Comparison of ENCODE assay signal across 22 cellular contexts in the genomic region with DNA sequence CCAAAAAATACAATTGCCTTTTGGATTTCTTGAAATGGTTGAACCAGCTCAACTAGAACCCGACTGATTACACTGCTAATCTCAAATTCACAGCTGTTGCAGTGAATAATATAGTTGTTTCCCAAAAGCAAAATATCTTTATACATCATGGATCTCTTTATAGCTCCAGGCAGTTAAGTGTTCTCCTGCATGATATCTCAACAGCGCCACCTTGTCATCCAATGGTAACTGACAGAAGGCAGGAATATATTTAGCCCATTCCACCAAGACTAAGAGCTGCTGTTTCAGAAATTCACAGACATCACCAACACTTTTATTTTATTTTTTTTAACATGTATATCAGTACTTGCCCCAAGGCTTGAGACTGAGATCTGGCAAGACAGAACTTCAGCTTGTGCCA.
A peak's percentile ranks its signal among the peaks of the same experiment; 100 is the strongest.
DNase-seq lines count a peak whose midpoint lies in the region; ATAC-seq and TF ChIP-seq lines count a peak whose summit lies in the region.
"Had no signal": no experiment of that assay in that cellular context is flagged by ENCODE, and none has a peak within 500 bp of the region (broad histone marks: within the 10 kb centered on the region; RNA-seq: fewer than 3 reads in every experiment).

No MANE protein-coding gene starts in this region.

- no peaks in the 10 kb centered on the region for H3K4me1 ChIP-seq in foreskin keratinocyte
- H3K4me1 ChIP-seq: A549, heart left ventricle had no signal

- H3K9me3 Mint-ChIP-seq in nephron = peaks cover 7% of the 10 kb centered on the region

- no peak overlapping the region for H3K27ac ChIP-seq in foreskin keratinocyte
- H3K27ac ChIP-seq: A549, heart left ventricle, neutrophil had no signal

- no peak overlapping the region for H3K27ac Mint-ChIP-seq in nephron
- H3K27ac Mint-ChIP-seq: activated CD4-positive, alpha-beta T cell treated with anti-CD3 and anti-CD28 coated beads for 36 hours; CD4-positive, CD25-positive, alpha-beta regulatory T cell; mesothelial cell of epicardium had no signal

- TF ChIP-seq CTCF in LNCAP (IDR thresholded peaks at IDR 0.05) (peak; percentile 42; the same call in 1 of the 2 replicates), nephron (IDR thresholded peaks at IDR 0.05; ENCODE audit: unreplicated experiment in 3 of 3) (peak in 2 of 3 experiments; percentile 17 to 23), foreskin keratinocyte (conservative IDR thresholded peaks at IDR 0.05) (no peak)

- peak; percentile 5 to 35 for DNase-seq in NCI-H526 (lab: John Stamatoyannopoulos, UW)
- no peak for DNase-seq in NCI-H526 treated with DMSO at 0.1 percent for 48 hours (lab: John Stamatoyannopoulos, UW)
- DNase-seq in SW480 (ENCODE audit: low spot score) = peak; percentile 4
- DNase-seq in foreskin keratinocyte = no peak
- DNase-seq in NCI-H1694 (lab: John Stamatoyannopoulos, UW) = no peak
- DNase-seq: activated CD4-positive, alpha-beta T cell treated with anti-CD3 and anti-CD28 coated beads for 36 hours; activated gamma-delta T cell treated with Interleukin-2 at 50 U/mL for 16 hours; amygdala; CD4-positive, CD25-positive, alpha-beta regulatory T cell; central memory CD4-positive, alpha-beta T cell; effector CD4-positive, alpha-beta T cell; heart left ventricle; NCI-H2081 treated with DMSO at 0.1 percent for 48 hours; NK-92 treated with Interleukin-12 subunit alpha and Interleukin-12 subunit beta, amount 100 ng/mL, for 24 hours; Right ventricle myocardium superior had no signal

- H3K4me1 Mint-ChIP-seq in nephron = no peaks in the 10 kb centered on the region
- H3K4me1 Mint-ChIP-seq: activated CD4-positive, alpha-beta T cell treated with anti-CD3 and anti-CD28 coated beads for 36 hours; CD4-positive, CD25-positive, alpha-beta regulatory T cell; mesothelial cell of epicardium had no signal

- no peak overlapping the region for H3K4me3 Mint-ChIP-seq in nephron
- H3K4me3 Mint-ChIP-seq: activated CD4-positive, alpha-beta T cell treated with anti-CD3 and anti-CD28 coated beads for 36 hours; CD4-positive, CD25-positive, alpha-beta regulatory T cell; mesothelial cell of epicardium had no signal

- H3K27me3 Mint-ChIP-seq in nephron (ENCODE audit: low read depth) = no peaks in the 10 kb centered on the region
- H3K27me3 Mint-ChIP-seq: activated CD4-positive, alpha-beta T cell treated with anti-CD3 and anti-CD28 coated beads for 36 hours; CD4-positive, CD25-positive, alpha-beta regulatory T cell had no signal

- no peaks in the 10 kb centered on the region for H3K36me3 Mint-ChIP-seq in nephron (ENCODE audit: low read depth)
- H3K36me3 Mint-ChIP-seq: CD4-positive, CD25-positive, alpha-beta regulatory T cell; mesothelial cell of epicardium had no signal

- ATAC-seq in foreskin keratinocyte (no peak), GM18868 (IDR thresholded peaks at IDR 0.05; ENCODE audit: unreplicated experiment) (no peak)
- ATAC-seq: A549; activated CD4-positive, alpha-beta T cell treated with anti-CD3 and anti-CD28 coated beads for 36 hours; heart left ventricle; sciatic nerve had no signal

- no peaks in the 10 kb centered on the region for H3K27me3 ChIP-seq in foreskin keratinocyte
- H3K27me3 ChIP-seq: heart left ventricle, neutrophil had no signal

Comparison
In these comparisons a context has a peak if more than half of its experiments do, and no peak if none do; other contexts are left out.
1. DNase-seq: peak in NCI-H526 (2 of 2) and SW480 (single experiment); none in NCI-H526 treated with DMSO at 0.1 percent for 48 hours (single experiment), foreskin keratinocyte (0 of 2) and NCI-H1694 (single experiment).